Comparison of ENCODE assay signal across 9 cellular contexts in the genomic region with DNA sequence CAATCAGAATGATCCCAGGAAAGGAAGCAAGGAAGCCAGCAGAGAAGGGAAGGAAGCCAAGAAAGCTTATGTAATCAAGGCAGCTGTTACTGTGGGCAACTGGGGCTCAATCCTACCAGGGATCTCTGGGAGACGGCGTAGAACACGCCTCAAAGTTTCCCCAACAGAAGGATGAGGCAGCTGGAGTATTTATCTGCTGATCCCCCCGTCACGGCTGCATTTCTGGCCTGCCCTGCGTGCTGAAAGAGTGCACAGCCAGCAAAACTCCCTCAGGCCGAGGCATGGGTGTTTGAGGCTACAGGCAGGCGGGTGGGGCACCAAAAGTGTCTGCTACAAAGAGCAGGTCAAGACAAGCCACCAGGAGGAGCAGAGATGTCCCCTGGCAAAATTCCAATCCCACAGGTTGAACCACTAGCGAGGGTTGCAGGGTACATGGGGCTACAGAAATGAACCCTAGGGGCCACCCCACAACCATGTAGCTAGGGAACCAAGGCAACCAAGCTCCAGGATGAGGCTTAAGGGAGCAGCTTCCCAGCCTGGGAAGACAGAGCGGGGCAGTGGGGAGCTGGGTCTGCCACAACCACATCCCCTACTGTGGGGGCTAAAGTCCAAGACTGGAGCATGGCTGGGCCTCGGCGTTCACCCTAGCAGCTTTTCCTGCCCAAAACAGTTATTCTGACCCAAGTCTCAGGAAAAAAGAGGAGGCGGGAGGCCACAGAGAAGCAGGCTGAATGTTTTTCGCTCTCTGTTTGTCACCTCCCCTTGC.
DNase-seq lines count a peak whose midpoint lies in the region; ATAC-seq and TF ChIP-seq lines count a peak whose summit lies in the region.
"Had no signal": no experiment of that assay in that cellular context is flagged by ENCODE, and none has a peak within 500 bp of the region (broad histone marks: within the 10 kb centered on the region; RNA-seq: fewer than 3 reads in every experiment).

No MANE protein-coding gene starts in this region.

- H3K27ac Mint-ChIP-seq in stimulated activated naive B cell treated with anti-CD40 and anti-IgM and Interleukin-4, amounts not matched to agents 10 μg/mL and 1 μg/mL and 100 μg/mL, for 72 hours: no peak overlapping the region
- H3K27ac Mint-ChIP-seq in activated naive CD8-positive, alpha-beta T cell treated with anti-CD3 and anti-CD28 coated beads, Interleukin-2, amount 50 U/mL, for 24 hours: no peak overlapping the region

- no peak for ATAC-seq in stimulated activated naive B cell treated with anti-CD40 and anti-IgM and Interleukin-4, amounts not matched to agents 10 μg/mL and 1 μg/mL and 100 μg/mL, for 72 hours (replicated peaks)
- no peak for ATAC-seq in activated naive CD8-positive, alpha-beta T cell treated with anti-CD3 and anti-CD28 coated beads, Interleukin-2, amount 50 U/mL, for 24 hours

- H3K9me3 Mint-ChIP-seq in stimulated activated naive B cell treated with anti-CD40 and anti-IgM and Interleukin-4, amounts not matched to agents 10 μg/mL and 1 μg/mL and 100 μg/mL, for 72 hours: no peaks in the 10 kb centered on the region
- H3K9me3 Mint-ChIP-seq in activated naive CD8-positive, alpha-beta T cell treated with anti-CD3 and anti-CD28 coated beads, Interleukin-2, amount 50 U/mL, for 24 hours: no peaks in the 10 kb centered on the region

- H3K36me3 Mint-ChIP-seq in stimulated activated naive B cell treated with anti-CD40 and anti-IgM and Interleukin-4, amounts not matched to agents 10 μg/mL and 1 μg/mL and 100 μg/mL, for 72 hours: no peaks in the 10 kb centered on the region
- H3K36me3 Mint-ChIP-seq in activated naive CD8-positive, alpha-beta T cell treated with anti-CD3 and anti-CD28 coated beads, Interleukin-2, amount 50 U/mL, for 24 hours (ENCODE audit: low read depth): no peaks in the 10 kb centered on the region

- H3K4me3 Mint-ChIP-seq in stimulated activated naive B cell treated with anti-CD40 and anti-IgM and Interleukin-4, amounts not matched to agents 10 μg/mL and 1 μg/mL and 100 μg/mL, for 72 hours: no peak overlapping the region
- no peak overlapping the region for H3K4me3 Mint-ChIP-seq in activated naive CD8-positive, alpha-beta T cell treated with anti-CD3 and anti-CD28 coated beads, Interleukin-2, amount 50 U/mL, for 24 hours

- peaks cover 0 to 3% of the 10 kb centered on the region in 2 donors for H3K4me1 Mint-ChIP-seq in stimulated activated naive B cell treated with anti-CD40 and anti-IgM and Interleukin-4, amounts not matched to agents 10 μg/mL and 1 μg/mL and 100 μg/mL, for 72 hours
- peaks cover 9% of the 10 kb centered on the region for H3K4me1 Mint-ChIP-seq in activated naive CD8-positive, alpha-beta T cell treated with anti-CD3 and anti-CD28 coated beads, Interleukin-2, amount 50 U/mL, for 24 hours

- DNase-seq in GM04504 (ENCODE audit: low read depth) (peak; percentile 38), NCI-H69 (lab: John Stamatoyannopoulos, UW) (peak; percentile 47), erythroblast (lab: John Stamatoyannopoulos, UW) (peak; percentile 2 to 3), pons (ENCODE audit: low spot score) (peak; percentile 6), mucosa of gallbladder (ENCODE audit: low spot score) (no peak)
- no peak for DNase-seq in stimulated activated naive B cell treated with anti-CD40 and anti-IgM and Interleukin-4, amounts not matched to agents 10 μg/mL and 1 μg/mL and 100 μg/mL, for 72 hours
- no peak for DNase-seq in activated naive CD8-positive, alpha-beta T cell treated with anti-CD3 and anti-CD28 coated beads, Interleukin-2, amount 50 U/mL, for 24 hours
- DNase-seq: DND-41, T-helper 1 cell had no signal

- H3K27me3 Mint-ChIP-seq in stimulated activated naive B cell treated with anti-CD40 and anti-IgM and Interleukin-4, amounts not matched to agents 10 μg/mL and 1 μg/mL and 100 μg/mL, for 72 hours: peaks cover 0 to 9% of the 10 kb centered on the region in 2 donors
- no peaks in the 10 kb centered on the region for H3K27me3 Mint-ChIP-seq in activated naive CD8-positive, alpha-beta T cell treated with anti-CD3 and anti-CD28 coated beads, Interleukin-2, amount 50 U/mL, for 24 hours

- TF ChIP-seq POLR2A in erythroblast (IDR thresholded peaks at IDR 0.05; ENCODE audit: low read length): no peak

Comparison
In these comparisons a context has a peak if more than half of its experiments do, and no peak if none do; other contexts are left out.
1. DNase-seq: peak in GM04504 (single experiment), NCI-H69 (single experiment), erythroblast (2 of 2) and pons (single experiment); none in stimulated activated naive B cell treated with anti-CD40 and anti-IgM and Interleukin-4, amounts not matched to agents 10 μg/mL and 1 μg/mL and 100 μg/mL, for 72 hours (single experiment), activated naive CD8-positive, alpha-beta T cell treated with anti-CD3 and anti-CD28 coated beads, Interleukin-2, amount 50 U/mL, for 24 hours (single experiment) and mucosa of gallbladder (single experiment).